In genomic region chr1:115911298-115911697, GRCh38 we compare ENCODE assay signal across 21 cellular contexts.
DNase-seq lines count a peak whose midpoint lies in the region; ATAC-seq and TF ChIP-seq lines count a peak whose summit lies in the region.
"Had no signal": no experiment of that assay in that cellular context is flagged by ENCODE, and none has a peak within 500 bp of the region (broad histone marks: within the 10 kb centered on the region; RNA-seq: fewer than 3 reads in every experiment).

No MANE protein-coding gene starts in this region.

- H3K9me3 ChIP-seq in PC-3 (ENCODE audit: low read length) (no peaks in the 10 kb centered on the region), upper lobe of right lung (no peaks in the 10 kb centered on the region)
- H3K9me3 ChIP-seq: BE2C, upper lobe of left lung had no signal

- H3K27ac Mint-ChIP-seq in activated naive CD4-positive, alpha-beta T cell treated with anti-CD3 and anti-CD28 coated beads, Interleukin-2, amount 50 U/mL, for 72 hours, result no peak overlapping the region
- H3K27ac Mint-ChIP-seq: activated CD4-positive, alpha-beta T cell treated with anti-CD3 and anti-CD28 coated beads for 36 hours; activated naive CD4-positive, alpha-beta T cell treated with anti-CD3 and anti-CD28 coated beads, Interleukin-2, amount 50 U/mL, for 24 hours; activated T-cell treated with anti-CD3 and anti-CD28 coated beads, Interleukin-2, amount 50 U/mL, for 72 hours; endodermal cell; immature natural killer cell; stimulated activated naive CD8-positive, alpha-beta T cell treated with anti-CD3 and anti-CD28 coated beads, Interleukin-15, amount 100 ng/mL, for 72 hours had no signal

- H3K9me2 ChIP-seq in PC-3 (replicated peaks; ENCODE audit: low read length), result no peaks in the 10 kb centered on the region

- no peaks in the 10 kb centered on the region for H3K36me3 ChIP-seq in PC-3 (ENCODE audit: low read depth, low read length)
- H3K36me3 ChIP-seq in upper lobe of right lung, result no peaks in the 10 kb centered on the region
- H3K36me3 ChIP-seq: BE2C, upper lobe of left lung had no signal

- DNase-seq in NCI-H748 (lab: John Stamatoyannopoulos, UW; ENCODE audit: unreplicated experiment), result peak; percentile 6
- DNase-seq in NCI-H748 treated with DMSO at 0.1 percent for 48 hours (lab: John Stamatoyannopoulos, UW), result no peak
- peak; percentile 61 for DNase-seq in PC-3
- peak; percentile 29 for DNase-seq in iPS-NIHi11 (ENCODE audit: low spot score)
- DNase-seq in upper lobe of right lung, result no peak
- no peak for DNase-seq in NCI-H345 treated with DMSO at 0.1 percent for 48 hours (lab: John Stamatoyannopoulos, UW; ENCODE audit: unreplicated experiment)
- no peak for DNase-seq in activated naive CD4-positive, alpha-beta T cell treated with anti-CD3 and anti-CD28 coated beads, Interleukin-2, amount 50 U/mL, for 72 hours (ENCODE audit: low spot score in 2 of 2)
- DNase-seq: 8988T; activated CD4-positive, alpha-beta T cell treated with anti-CD3 and anti-CD28 coated beads for 36 hours; activated T-cell treated with anti-CD3 and anti-CD28 coated beads, Interleukin-2, amount 50 U/mL, for 72 hours; BE2C; endodermal cell; immature natural killer cell; NCI-H187; Right ventricle myocardium superior; stimulated activated CD4-positive, alpha-beta T cell treated with anti-CD3 and anti-CD28 coated beads, Interleukin-4, amount 100 ng/mL, for 24 hours; stimulated activated naive CD8-positive, alpha-beta T cell treated with anti-CD3 and anti-CD28 coated beads, Interleukin-15, amount 100 ng/mL, for 72 hours; upper lobe of left lung had no signal

- H4K20me1 ChIP-seq in PC-3 (ENCODE audit: low read length), result no peaks in the 10 kb centered on the region

- CTCF ChIA-PET in PC-3 (lab: Charles Lee), result interaction anchor here (0.6 kb wide), 1 partner anchor 9 kb away, joined by 4 read pairs; no protein-coding TSS in a partner anchor

- H3K79me2 ChIP-seq in PC-3 (ENCODE audit: low read length), result no peaks in the 10 kb centered on the region

- POLR2A ChIA-PET in PC-3 (lab: Charles Lee; ENCODE audit: unreplicated experiment), result no interaction called here

- no peaks in the 10 kb centered on the region for H3K36me3 Mint-ChIP-seq in activated naive CD4-positive, alpha-beta T cell treated with anti-CD3 and anti-CD28 coated beads, Interleukin-2, amount 50 U/mL, for 72 hours
- H3K36me3 Mint-ChIP-seq: activated naive CD4-positive, alpha-beta T cell treated with anti-CD3 and anti-CD28 coated beads, Interleukin-2, amount 50 U/mL, for 24 hours; immature natural killer cell had no signal

- H3K9me3 Mint-ChIP-seq in activated naive CD4-positive, alpha-beta T cell treated with anti-CD3 and anti-CD28 coated beads, Interleukin-2, amount 50 U/mL, for 72 hours, result no peaks in the 10 kb centered on the region
- H3K9me3 Mint-ChIP-seq: activated naive CD4-positive, alpha-beta T cell treated with anti-CD3 and anti-CD28 coated beads, Interleukin-2, amount 50 U/mL, for 24 hours; activated T-cell treated with anti-CD3 and anti-CD28 coated beads, Interleukin-2, amount 50 U/mL, for 72 hours; immature natural killer cell; stimulated activated naive CD8-positive, alpha-beta T cell treated with anti-CD3 and anti-CD28 coated beads, Interleukin-15, amount 100 ng/mL, for 72 hours had no signal

- H3K4me3 ChIP-seq in PC-3 (ENCODE audit: low read length) (no peak overlapping the region), upper lobe of right lung (no peak overlapping the region)
- H3K4me3 ChIP-seq: K562, upper lobe of left lung had no signal

- TF ChIP-seq CTCF in PC-3 (conservative IDR thresholded peaks at IDR 0.05; ENCODE audit: low read depth, low read length) (no peak), upper lobe of right lung (IDR thresholded peaks at IDR 0.05) (no peak)

- ATAC-seq in PC-3 (no peak), upper lobe of right lung (peak; percentile 13), HG03565 (IDR thresholded peaks at IDR 0.05; ENCODE audit: unreplicated experiment) (no peak)
- ATAC-seq in activated naive CD4-positive, alpha-beta T cell treated with anti-CD3 and anti-CD28 coated beads, Interleukin-2, amount 50 U/mL, for 72 hours, result no peak
- ATAC-seq: activated CD4-positive, alpha-beta T cell treated with anti-CD3 and anti-CD28 coated beads for 36 hours; activated T-cell treated with anti-CD3 and anti-CD28 coated beads, Interleukin-2, amount 50 U/mL, for 72 hours; K562; stimulated activated naive CD8-positive, alpha-beta T cell treated with anti-CD3 and anti-CD28 coated beads, Interleukin-15, amount 100 ng/mL, for 72 hours had no signal

- H3K4me1 ChIP-seq in PC-3 (ENCODE audit: insufficient read depth, low read length) (peaks cover 9% of the 10 kb centered on the region; the same call in 1 of the 2 replicates), upper lobe of right lung (no peaks in the 10 kb centered on the region)
- H3K4me1 ChIP-seq: BE2C, upper lobe of left lung had no signal

- no peak overlapping the region for H2AFZ ChIP-seq in PC-3 (ENCODE audit: low read length)

- H3K9ac ChIP-seq in PC-3 (ENCODE audit: low read length), result no peak overlapping the region

- H3K27ac ChIP-seq in PC-3 (ENCODE audit: low read length), result no peak overlapping the region
- H3K27ac ChIP-seq in upper lobe of right lung, result no peak overlapping the region
- H3K27ac ChIP-seq: upper lobe of left lung had no signal

- no TSS peak for BruUV-seq in PC-3 (replicated peaks; lab: Mats Ljungman, UMichigan)

- intact Hi-C loops in PC-3 (cut with micrococcal nuclease), result no loop called here
- intact Hi-C loops in upper lobe of right lung (cut with DNase I), result no loop called here

- H3K27me3 ChIP-seq in PC-3 (ENCODE audit: low read length), result no peaks in the 10 kb centered on the region
- no peaks in the 10 kb centered on the region for H3K27me3 ChIP-seq in upper lobe of right lung
- H3K27me3 ChIP-seq: upper lobe of left lung had no signal

- no peaks in the 10 kb centered on the region for H3F3A ChIP-seq in PC-3 (ENCODE audit: low read length, unreplicated experiment)

- H3K4me2 ChIP-seq in PC-3 (ENCODE audit: low read length), result no peak overlapping the region

Comparison
In these comparisons a context has a peak if more than half of its experiments do, and no peak if none do; other contexts are left out.
1. DNase-seq: peak in NCI-H748 (single experiment), PC-3 (single experiment) and iPS-NIHi11 (single experiment); none in NCI-H748 treated with DMSO at 0.1 percent for 48 hours (single experiment), upper lobe of right lung (single experiment), NCI-H345 treated with DMSO at 0.1 percent for 48 hours (single experiment) and activated naive CD4-positive, alpha-beta T cell treated with anti-CD3 and anti-CD28 coated beads, Interleukin-2, amount 50 U/mL, for 72 hours (0 of 2).